In the genomic region with DNA sequence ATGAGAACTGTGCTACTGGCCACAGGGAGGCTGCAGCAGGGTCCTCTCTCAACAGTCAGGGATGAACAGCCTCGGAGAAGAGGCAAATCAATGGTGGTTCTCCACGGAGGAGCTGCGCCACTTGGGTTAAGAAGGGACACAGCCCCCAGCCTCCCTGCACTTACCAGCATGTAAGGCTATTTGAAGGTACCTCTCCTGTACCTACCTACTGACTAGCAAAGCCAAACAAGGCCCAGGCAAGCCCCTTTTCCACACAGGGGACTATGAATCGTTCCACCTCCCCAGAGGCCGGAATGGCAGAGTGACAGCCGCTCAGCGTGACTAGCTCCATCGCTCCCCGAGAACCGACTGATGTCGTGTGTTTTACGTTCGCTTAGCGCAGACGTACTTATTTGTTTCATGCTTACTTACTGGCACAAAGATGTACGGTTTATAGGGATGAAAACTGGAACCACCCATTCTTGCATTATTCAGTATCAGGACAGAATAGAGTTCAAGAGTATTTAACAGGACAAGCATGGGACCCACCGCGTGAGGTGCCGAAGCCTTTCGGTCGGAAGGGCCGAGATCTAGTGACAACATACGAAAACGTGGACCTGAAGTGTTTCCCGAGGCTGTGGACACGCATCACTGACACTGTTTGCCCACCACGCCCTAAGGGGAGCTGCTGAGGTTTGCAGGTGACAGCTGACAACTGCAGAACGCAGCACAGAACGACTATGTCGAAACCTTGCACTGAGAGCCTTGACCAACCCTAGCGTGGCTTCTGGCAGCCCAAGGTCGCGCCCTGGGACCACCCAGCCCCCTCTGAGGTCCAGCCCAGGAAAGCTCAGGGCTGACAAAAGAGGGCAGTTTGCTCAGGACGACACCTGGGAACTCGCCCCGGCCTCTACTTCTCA, we compare ENCODE assay signal across 8 cellular contexts. TPM values are rescaled to one million over a fixed set of nuclear protein-coding genes. Genes with fewer than 3 reads are reported as not detected.
A peak's percentile ranks its signal among the peaks of the same experiment; 100 is the strongest.
DNase-seq lines count a peak whose midpoint lies in the region; ATAC-seq, FAIRE-seq and TF ChIP-seq lines count a peak whose summit lies in the region.

No MANE protein-coding gene starts in this region.

- in situ Hi-C loops in gastrocnemius medialis (cut with MboI; ENCODE audit: low sequenced_read_pairs in 4 of 4) = loop anchor here in 1 of 4 donors (25.0 kb wide), 1 partner anchor 101 kb away; no protein-coding TSS in a partner anchor

- no peak for ATAC-seq in gastrocnemius medialis
- ATAC-seq in HG03045 (IDR thresholded peaks at IDR 0.05; ENCODE audit: unreplicated experiment) = no peak

- TF ChIP-seq CTCF in Peyer's patch (IDR thresholded peaks at IDR 0.05) = no peak
- TF ChIP-seq CTCF in fibroblast of the aortic adventitia (IDR thresholded peaks at IDR 0.05; ENCODE audit: insufficient read depth, low read length) = no peak
- no peak for TF ChIP-seq CTCF in gastrocnemius medialis (IDR thresholded peaks at IDR 0.05 in 4 of 5, conservative IDR thresholded peaks at IDR 0.05 in 1 of 5)

- no peak for DNase-seq in GM12891 (ENCODE audit: insufficient read length, low spot score)
- DNase-seq in Peyer's patch = no peak
- no peak for DNase-seq in fibroblast of the aortic adventitia (ENCODE audit: low read depth)
- DNase-seq in gastrocnemius medialis = no peak
- DNase-seq in 8988T = no peak
- DNase-seq in retina = no peak
- no peak for DNase-seq in NK-92 treated with Interleukin-12 subunit alpha and Interleukin-12 subunit beta, amount 100 ng/mL, for 24 hours (lab: John Stamatoyannopoulos, UW)

- H3K4me3 ChIP-seq in Peyer's patch (peak overlapping the region; percentile 89 to 100 (median 97)), fibroblast of the aortic adventitia (ENCODE audit: low read depth, low read length) (peak overlapping the region; percentile 90), gastrocnemius medialis (peak overlapping the region; percentile 80 to 98 (median 94))

- H3K27me3 ChIP-seq in Peyer's patch (no peaks in the 10 kb centered on the region), gastrocnemius medialis (no peaks in the 10 kb centered on the region)

- TF ChIP-seq POLR2A in GM12891 (IDR thresholded peaks at IDR 0.05; ENCODE audit: low read depth, low read length) = no peak
- TF ChIP-seq POLR2A in Peyer's patch (IDR thresholded peaks at IDR 0.05) = no peak
- TF ChIP-seq POLR2A in gastrocnemius medialis (IDR thresholded peaks at IDR 0.05) = no peak

- H3K27ac ChIP-seq in Peyer's patch = peak overlapping the region in 2 of 4 donors; percentile 71 to 92
- H3K27ac ChIP-seq in gastrocnemius medialis = peak overlapping the region in 3 of 4 donors; percentile 54 to 84 (median 78)

- H3K4me1 ChIP-seq in Peyer's patch = peaks cover 0 to 40% (median 20%) of the 10 kb centered on the region in 4 donors
- peaks cover 21 to 26% of the 10 kb centered on the region in 2 donors for H3K4me1 ChIP-seq in gastrocnemius medialis

- no peaks in the 10 kb centered on the region for H3K9me3 ChIP-seq in Peyer's patch
- H3K9me3 ChIP-seq in gastrocnemius medialis = no peaks in the 10 kb centered on the region

- intact Hi-C loops in gastrocnemius medialis (cut with DNase I; ENCODE audit: low total_unique reads) = no loop called here

- peak; percentile 81 for FAIRE-seq in GM12891 (lab: Jason Lieb, UNC)

- peaks cover 0 to 17% (median 0%) of the 10 kb centered on the region in 3 donors for H3K36me3 ChIP-seq in Peyer's patch
- peaks cover 0 to 14% of the 10 kb centered on the region in 2 donors for H3K36me3 ChIP-seq in gastrocnemius medialis

TF ChIP-seq in GM12891, 5 proteins besides CTCF, POLR2A, EP300 and RAD21:
- peak; percentile 22; the same call in 1 of the 2 replicates for TF ChIP-seq POU2F2 (IDR thresholded peaks at IDR 0.05; ENCODE audit: low read depth, low read length)
- no peak for TF ChIP-seq TAF1 (IDR thresholded peaks at IDR 0.05; ENCODE audit: low read depth, low read length)

RNA-seq across cellular contexts. Expression of a gene that starts 1.0 kb away (rescaled TPM):
- polyA plus RNA-seq in GM12891 (2012; ENCODE audit: low read depth, missing spikeins) = 15.7 TPM
- total RNA-seq in Peyer's patch = 100 to 1,000 TPM in 1 of 4 donors, 10 to 100 TPM in 3; 38.0 to 156 (median 79.4) TPM
- 3.4 and 13.3 TPM in 2 replicates for total RNA-seq in fibroblast of the aortic adventitia (ENCODE audit: low replicate concordance)
- 10 to 100 TPM; 15.5 to 32.9 (median 24.3) TPM for total RNA-seq in gastrocnemius medialis

RNA-seq across cellular contexts. Expression of a gene that starts 1.3 kb away (rescaled TPM):
- 159 TPM for polyA plus RNA-seq in GM12891 (2012; ENCODE audit: low read depth, missing spikeins)
- 10 to 100 TPM; 17.8 to 62.7 (median 25.2) TPM for total RNA-seq in Peyer's patch
- total RNA-seq in fibroblast of the aortic adventitia (ENCODE audit: low replicate concordance) = 27.4 and 66.6 TPM in 2 replicates
- total RNA-seq in gastrocnemius medialis = 100 to 1,000 TPM in 1 of 4 donors, 10 to 100 TPM in 3; 39.4 to 700 (median 74.5) TPM

RNA-seq across cellular contexts. Expression of a gene that starts 15.1 kb away (rescaled TPM):
- polyA plus RNA-seq in GM12891 (2012; ENCODE audit: low read depth, missing spikeins) = 10.6 TPM
- total RNA-seq in Peyer's patch (10 to 100 TPM in 2 of 4 donors, 1 to 10 TPM in 2; 3.5 to 77.6 (median 9.8) TPM), fibroblast of the aortic adventitia (ENCODE audit: low replicate concordance) (9.6 and 30.1 TPM in 2 replicates), gastrocnemius medialis (1 to 10 TPM; 6.0 to 8.8 (median 7.5) TPM)

RNA-seq across cellular contexts. Expression of a gene that starts 57.3 kb away (rescaled TPM):
- 30.0 TPM for polyA plus RNA-seq in GM12891 (2012; ENCODE audit: low read depth, missing spikeins)
- total RNA-seq in Peyer's patch = 100 to 1,000 TPM; 126 to 206 (median 169) TPM
- total RNA-seq in fibroblast of the aortic adventitia (ENCODE audit: low replicate concordance) = 49.5 and 90.5 TPM in 2 replicates
- 10 to 100 TPM; 24.5 to 56.5 (median 28.8) TPM for total RNA-seq in gastrocnemius medialis
